ENCODE assay signal across 10 cellular contexts in the genomic region with DNA sequence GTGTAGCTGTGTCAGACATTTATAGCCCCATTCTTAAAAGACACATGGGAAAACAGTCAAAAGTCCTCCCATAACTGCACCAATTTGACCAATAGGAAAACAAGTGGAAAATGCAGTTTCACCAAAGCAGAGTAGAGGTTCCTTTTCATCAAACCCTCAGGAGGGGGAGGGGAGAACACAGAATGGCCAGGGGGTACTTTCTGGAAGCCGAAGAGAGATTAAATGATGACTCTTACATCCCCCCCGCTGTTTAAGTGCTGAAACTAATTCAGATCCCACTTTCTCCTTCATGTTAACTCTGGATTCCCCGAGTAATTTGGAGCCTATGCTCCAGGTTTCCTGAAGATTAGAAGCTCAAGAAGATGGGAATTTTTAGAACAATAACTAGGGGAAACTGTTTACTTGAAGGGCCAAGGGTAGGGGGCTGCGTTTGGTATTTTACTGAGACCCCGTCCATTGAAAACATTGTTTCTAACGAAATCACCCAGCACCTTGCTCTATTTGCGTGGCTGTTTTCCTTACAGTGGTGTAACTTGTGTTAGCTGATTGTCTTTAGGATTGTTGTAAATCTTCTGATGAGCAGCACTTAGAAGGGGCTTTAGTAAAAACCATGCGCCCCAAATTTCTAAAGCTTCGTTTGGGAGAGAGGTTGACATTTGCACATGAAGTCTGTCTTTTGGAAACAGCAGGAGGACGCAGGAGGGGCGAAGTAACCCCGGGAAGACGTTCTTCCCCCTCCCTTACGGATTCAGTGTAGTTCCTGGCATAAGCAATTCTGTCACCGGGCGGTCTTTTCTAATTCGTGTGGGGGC. TPM values are rescaled to one million over a fixed set of nuclear protein-coding genes. Genes with fewer than 3 reads are reported as not detected.
DNase-seq lines count a peak whose midpoint lies in the region; ATAC-seq and TF ChIP-seq lines count a peak whose summit lies in the region.
"Had no signal": no experiment of that assay in that cellular context is flagged by ENCODE, and none has a peak within 500 bp of the region (broad histone marks: within the 10 kb centered on the region; RNA-seq: fewer than 3 reads in every experiment).

No MANE protein-coding gene starts in this region.

- H3F3A ChIP-seq in smooth muscle cell (ENCODE audit: low read depth), result peaks cover 16% of the 10 kb centered on the region

- no peaks in the 10 kb centered on the region for H3K9me3 ChIP-seq in esophagus squamous epithelium
- no peaks in the 10 kb centered on the region for H3K9me3 ChIP-seq in smooth muscle cell (replicated peaks; ENCODE audit: low read depth)
- H3K9me3 ChIP-seq: sigmoid colon had no signal

- no peak for TF ChIP-seq POLR2A in esophagus squamous epithelium (IDR thresholded peaks at IDR 0.05)

- H2AFZ ChIP-seq in smooth muscle cell (ENCODE audit: low read depth), result peak overlapping the region; percentile 95

- peak overlapping the region; percentile 98 for H3K4me2 ChIP-seq in smooth muscle cell

- H3K4me3 ChIP-seq in esophagus squamous epithelium (peak overlapping the region in 3 of 4 donors; percentile 63 to 73 (median 66)), smooth muscle cell (peak overlapping the region; percentile 57)
- H3K4me3 ChIP-seq: sigmoid colon had no signal

- H3K4me1 ChIP-seq in esophagus squamous epithelium (peaks cover 14 to 70% (median 22%) of the 10 kb centered on the region in 3 donors), smooth muscle cell (ENCODE audit: low read depth) (peaks cover 39% of the 10 kb centered on the region)

- WGBS in esophagus squamous epithelium, 2 donors, result 26 to 34% methylated on average over 14 to 17 of the region's 17 CpGs
- WGBS in smooth muscle cell (ENCODE audit: low lambda C conversion rate), result 3% methylated on average over 17 of the region's 17 CpGs

- no peak overlapping the region for H3K27ac ChIP-seq in esophagus squamous epithelium
- H3K27ac ChIP-seq in smooth muscle cell (ENCODE audit: low read depth), result peak overlapping the region; percentile 86
- H3K27ac ChIP-seq: sigmoid colon had no signal

- H3K27me3 ChIP-seq in esophagus squamous epithelium, result peaks cover 0 to 100% (median 21%) of the 10 kb centered on the region in 4 donors
- no peaks in the 10 kb centered on the region for H3K27me3 ChIP-seq in smooth muscle cell (ENCODE audit: low read depth)

- peaks cover 52% of the 10 kb centered on the region for H3K4me1 Mint-ChIP-seq in activated CD4-positive, alpha-beta T cell treated with anti-CD3 and anti-CD28 coated beads, Interleukin-2, amount 10 ng/mL, durations not matched to agents 24 days and 14 days
- peaks cover 49% of the 10 kb centered on the region for H3K4me1 Mint-ChIP-seq in WTC11

- CTCF ChIA-PET in WTC11 (lab: Charles Lee), result no interaction called here

- peaks cover 17% of the 10 kb centered on the region for H3K79me2 ChIP-seq in smooth muscle cell (ENCODE audit: low read depth)

- peak overlapping the region; percentile 97 for H3K4me3 Mint-ChIP-seq in activated CD4-positive, alpha-beta T cell treated with anti-CD3 and anti-CD28 coated beads, Interleukin-2, amount 10 ng/mL, durations not matched to agents 24 days and 14 days
- peak overlapping the region; percentile 81 for H3K4me3 Mint-ChIP-seq in WTC11

- peaks cover 3% of the 10 kb centered on the region for H3K36me3 Mint-ChIP-seq in activated CD4-positive, alpha-beta T cell treated with anti-CD3 and anti-CD28 coated beads, Interleukin-2, amount 10 ng/mL, durations not matched to agents 24 days and 14 days (ENCODE audit: low read depth)
- no peaks in the 10 kb centered on the region for H3K36me3 Mint-ChIP-seq in WTC11

- ATAC-seq in WTC11 (no peak), GM21723 (IDR thresholded peaks at IDR 0.05; ENCODE audit: unreplicated experiment) (no peak)

- POLR2A ChIA-PET in WTC11 (lab: Charles Lee), result no interaction called here

- DNase-seq in activated CD4-positive, alpha-beta T cell treated with anti-CD3 and anti-CD28 coated beads, Interleukin-2, amount 10 ng/mL, durations not matched to agents 24 days and 14 days, result peak; percentile 68
- DNase-seq in activated CD4-positive, alpha-beta T cell treated with anti-CD3 and anti-CD28 coated beads for 1 hour, result no peak
- DNase-seq in WTC11 (ENCODE audit: low spot score) (no peak), esophagus squamous epithelium (lab: John Stamatoyannopoulos, UW) (no peak), smooth muscle cell (lab: John Stamatoyannopoulos, UW; ENCODE audit: unreplicated experiment) (no peak), NCI-H2029 (lab: John Stamatoyannopoulos, UW) (no peak), H4 (ENCODE audit: low spot score) (no peak)
- DNase-seq: NCI-H1930, sigmoid colon had no signal

- intact Hi-C loops in activated CD4-positive, alpha-beta T cell treated with anti-CD3 and anti-CD28 coated beads, Interleukin-2, amount 10 ng/mL, durations not matched to agents 24 days and 14 days (cut with micrococcal nuclease), result loop anchor here (1.0 to 5.0 kb wide), 2 partner anchors 141 to 341 kb away; no protein-coding TSS in a partner anchor
- intact Hi-C loops in esophagus squamous epithelium (cut with DNase I), result no loop called here

- H3K27ac Mint-ChIP-seq in activated CD4-positive, alpha-beta T cell treated with anti-CD3 and anti-CD28 coated beads, Interleukin-2, amount 10 ng/mL, durations not matched to agents 24 days and 14 days, result peak overlapping the region; percentile 88
- no peak overlapping the region for H3K27ac Mint-ChIP-seq in WTC11

- no peaks in the 10 kb centered on the region for H3K9me3 Mint-ChIP-seq in activated CD4-positive, alpha-beta T cell treated with anti-CD3 and anti-CD28 coated beads, Interleukin-2, amount 10 ng/mL, durations not matched to agents 24 days and 14 days
- no peaks in the 10 kb centered on the region for H3K9me3 Mint-ChIP-seq in WTC11

- no peak for TF ChIP-seq CTCF in WTC11 (IDR thresholded peaks at IDR 0.05)
- no peak for TF ChIP-seq CTCF in esophagus squamous epithelium (IDR thresholded peaks at IDR 0.05)
- TF ChIP-seq CTCF in smooth muscle cell (IDR thresholded peaks at IDR 0.05; ENCODE audit: borderline replicate concordance, insufficient read depth, poor library complexity, severe bottlenecking), result no peak

- H3K36me3 ChIP-seq in esophagus squamous epithelium (no peaks in the 10 kb centered on the region), smooth muscle cell (ENCODE audit: low read depth) (no peaks in the 10 kb centered on the region)
- H3K36me3 ChIP-seq: sigmoid colon had no signal

- peaks cover 14% of the 10 kb centered on the region for H3K27me3 Mint-ChIP-seq in activated CD4-positive, alpha-beta T cell treated with anti-CD3 and anti-CD28 coated beads, Interleukin-2, amount 10 ng/mL, durations not matched to agents 24 days and 14 days
- H3K27me3 Mint-ChIP-seq in WTC11 (ENCODE audit: low read depth), result peaks cover 98% of the 10 kb centered on the region

- H4K20me1 ChIP-seq in smooth muscle cell (ENCODE audit: low read depth), result peaks cover 9% of the 10 kb centered on the region

- H3K9ac ChIP-seq in smooth muscle cell (ENCODE audit: low read depth), result no peak overlapping the region

TF ChIP-seq in WTC11, 78 proteins besides CTCF, POLR2A, EP300 and RAD21 (continues in another document):
- TF ChIP-seq ZNF423 (CRISPR knock-in tag; IDR thresholded peaks at IDR 0.05), result no peak
- TF ChIP-seq, protein P1, sequence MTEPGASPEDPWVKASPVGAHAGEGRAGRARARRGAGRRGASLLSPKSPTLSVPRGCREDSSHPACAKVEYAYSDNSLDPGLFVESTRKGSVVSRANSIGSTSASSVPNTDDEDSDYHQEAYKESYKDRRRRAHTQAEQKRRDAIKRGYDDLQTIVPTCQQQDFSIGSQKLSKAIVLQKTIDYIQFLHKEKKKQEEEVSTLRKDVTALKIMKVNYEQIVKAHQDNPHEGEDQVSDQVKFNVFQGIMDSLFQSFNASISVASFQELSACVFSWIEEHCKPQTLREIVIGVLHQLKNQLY (CRISPR knock-in tag; IDR thresholded peaks at IDR 0.05), result no peak
- TF ChIP-seq CREM (CRISPR knock-in tag; IDR thresholded peaks at IDR 0.05), result no peak
- TF ChIP-seq ZNF671 (CRISPR knock-in tag; IDR thresholded peaks at IDR 0.05), result no peak
- TF ChIP-seq, protein P2, sequence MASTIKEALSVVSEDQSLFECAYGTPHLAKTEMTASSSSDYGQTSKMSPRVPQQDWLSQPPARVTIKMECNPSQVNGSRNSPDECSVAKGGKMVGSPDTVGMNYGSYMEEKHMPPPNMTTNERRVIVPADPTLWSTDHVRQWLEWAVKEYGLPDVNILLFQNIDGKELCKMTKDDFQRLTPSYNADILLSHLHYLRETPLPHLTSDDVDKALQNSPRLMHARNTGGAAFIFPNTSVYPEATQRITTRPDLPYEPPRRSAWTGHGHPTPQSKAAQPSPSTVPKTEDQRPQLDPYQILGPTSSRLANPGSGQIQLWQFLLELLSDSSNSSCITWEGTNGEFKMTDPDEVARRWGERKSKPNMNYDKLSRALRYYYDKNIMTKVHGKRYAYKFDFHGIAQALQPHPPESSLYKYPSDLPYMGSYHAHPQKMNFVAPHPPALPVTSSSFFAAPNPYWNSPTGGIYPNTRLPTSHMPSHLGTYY (CRISPR knock-in tag; IDR thresholded peaks at IDR 0.05), result no peak
- no peak for TF ChIP-seq JAZF1 (CRISPR knock-in tag; IDR thresholded peaks at IDR 0.05)
- TF ChIP-seq, protein P3, sequence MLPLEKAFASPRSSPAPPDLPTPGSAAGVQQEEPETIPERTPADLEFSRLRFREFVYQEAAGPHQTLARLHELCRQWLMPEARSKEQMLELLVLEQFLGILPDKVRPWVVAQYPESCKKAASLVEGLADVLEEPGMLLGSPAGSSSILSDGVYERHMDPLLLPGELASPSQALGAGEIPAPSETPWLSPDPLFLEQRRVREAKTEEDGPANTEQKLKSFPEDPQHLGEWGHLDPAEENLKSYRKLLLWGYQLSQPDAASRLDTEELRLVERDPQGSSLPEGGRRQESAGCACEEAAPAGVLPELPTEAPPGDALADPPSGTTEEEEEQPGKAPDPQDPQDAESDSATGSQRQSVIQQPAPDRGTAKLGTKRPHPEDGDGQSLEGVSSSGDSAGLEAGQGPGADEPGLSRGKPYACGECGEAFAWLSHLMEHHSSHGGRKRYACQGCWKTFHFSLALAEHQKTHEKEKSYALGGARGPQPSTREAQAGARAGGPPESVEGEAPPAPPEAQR (CRISPR knock-in tag; IDR thresholded peaks at IDR 0.05), result no peak
- TF ChIP-seq CREB1 (CRISPR knock-in tag; IDR thresholded peaks at IDR 0.05), result no peak
- no peak for TF ChIP-seq ZNF121 (CRISPR knock-in tag; IDR thresholded peaks at IDR 0.05)

RNA-seq across cellular contexts. Expression of a gene that starts 2.2 kb away (rescaled TPM):
- total RNA-seq in activated CD4-positive, alpha-beta T cell treated with anti-CD3 and anti-CD28 coated beads, Interleukin-2, amount 10 ng/mL, durations not matched to agents 24 days and 14 days, result 131 and 141 TPM in 2 replicates
- total RNA-seq in WTC11 (2021) (1.2 to 1.6 TPM (median 1.3 TPM) in 3 replicates), esophagus squamous epithelium (10 to 100 TPM in 2 of 4 donors, 1 to 10 TPM in 2; 8.0 to 13.9 (median 10.1) TPM), smooth muscle cell (82.1 and 96.2 TPM in 2 replicates)
- polyA plus RNA-seq in smooth muscle cell, result 66.9 and 87.3 TPM in 2 replicates
- 33.0 and 37.2 TPM in 2 replicates for total RNA-seq in H4 (2014; rRNA removed; shearing (Covaris generic))
